25 cellular contexts compared by ENCODE assay signal in the genomic region with DNA sequence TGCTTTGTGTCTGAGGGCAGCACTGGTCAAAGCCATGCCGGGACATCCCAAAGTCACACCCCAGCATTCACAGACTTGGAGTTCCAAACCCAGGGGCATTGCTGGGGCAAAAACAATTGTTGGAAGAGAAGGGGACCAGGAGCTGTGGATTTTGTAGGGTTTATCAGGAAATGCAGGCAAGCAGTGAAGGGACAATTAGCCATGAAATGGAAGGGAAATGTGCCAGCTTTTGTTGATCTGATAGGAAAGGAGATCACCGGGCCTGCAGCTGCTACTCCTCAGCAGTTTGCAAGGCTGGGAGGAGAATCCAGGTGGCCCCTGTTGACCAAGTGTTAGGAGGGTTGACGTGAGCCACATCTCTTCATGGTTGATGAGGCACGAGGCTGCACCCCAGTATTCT. TPM values are rescaled to one million over a fixed set of nuclear protein-coding genes. Genes with fewer than 3 reads are reported as not detected.
DNase-seq lines count a peak whose midpoint lies in the region; ATAC-seq and FAIRE-seq lines count a peak whose summit lies in the region.
"Had no signal": no experiment of that assay in that cellular context is flagged by ENCODE, and none has a peak within 500 bp of the region (broad histone marks: within the 10 kb centered on the region; RNA-seq: fewer than 3 reads in every experiment).

No MANE protein-coding gene starts in this region.

- DNase-seq in NCI-H2107 treated with DMSO at 0.1 percent for 48 hours (lab: John Stamatoyannopoulos, UW; ENCODE audit: unreplicated experiment) (peak; percentile 42), NCI-H2107 (lab: John Stamatoyannopoulos, UW) (no peak), NCI-H1092 treated with DMSO at 0.1 percent for 48 hours (lab: John Stamatoyannopoulos, UW) (peak; percentile 41), small intestine (peak; percentile 22), NCI-H1417 (lab: John Stamatoyannopoulos, UW) (no peak), RCC 7860 (ENCODE audit: low spot score) (no peak)
- DNase-seq in activated T-helper 1 cell treated with anti-CD3 and anti-CD28 coated beads, Interleukin-12 subunit alpha, Interleukin-12 subunit beta, Interleukin-2, Interleukin-4 antibody, amounts not matched to agents 30 ng/mL and 10 ng/mL and 1 ng/mL, durations not matched to agents 14 hours and 24 hours and 36 hours (ENCODE audit: low spot score) = no peak
- DNase-seq: brain microvascular endothelial cell; Calu3; GOT3; islet precursor cell; NCI-H1417 treated with DMSO at 0.1 percent for 48 hours; NCI-H446; Peyer's patch; stimulated activated CD4-positive, alpha-beta T cell treated with anti-CD3 and anti-CD28 coated beads, Interleukin-2, amount 100 ng/mL, for 48 hours; stimulated activated naive CD8-positive, alpha-beta T cell treated with anti-CD3 and anti-CD28 coated beads, Interleukin-15, amount 100 ng/mL, for 72 hours; trophoblast cell had no signal

- intact Hi-C loops in activated T-helper 1 cell treated with anti-CD3 and anti-CD28 coated beads, Interleukin-12 subunit alpha, Interleukin-12 subunit beta, Interleukin-2, Interleukin-4 antibody, amounts not matched to agents 30 ng/mL and 10 ng/mL and 1 ng/mL, durations not matched to agents 14 hours and 24 hours and 36 hours (cut with micrococcal nuclease) = no loop called here

- no peak overlapping the region for H3K27ac Mint-ChIP-seq in activated T-helper 1 cell treated with anti-CD3 and anti-CD28 coated beads, Interleukin-12 subunit alpha, Interleukin-12 subunit beta, Interleukin-2, Interleukin-4 antibody, amounts not matched to agents 30 ng/mL and 10 ng/mL and 1 ng/mL, durations not matched to agents 14 hours and 24 hours and 36 hours
- H3K27ac Mint-ChIP-seq: activated T-helper 17 cell treated with anti-CD3 and anti-CD28 coated beads, Interleukin-2, amount 50 U/mL, for 72 hours; T-helper 2 cell treated with Interferon-gamma antibody and Interleukin-4, amounts not matched to agents 5 μg/mL and 100 μg/mL, for 36 hours had no signal

- H3K4me3 Mint-ChIP-seq in activated T-helper 1 cell treated with anti-CD3 and anti-CD28 coated beads, Interleukin-12 subunit alpha, Interleukin-12 subunit beta, Interleukin-2, Interleukin-4 antibody, amounts not matched to agents 30 ng/mL and 10 ng/mL and 1 ng/mL, durations not matched to agents 14 hours and 24 hours and 36 hours = peak overlapping the region; percentile 22
- H3K4me3 Mint-ChIP-seq: stimulated activated naive CD8-positive, alpha-beta T cell treated with anti-CD3 and anti-CD28 coated beads, Interleukin-15, amount 100 ng/mL, for 72 hours; T-helper 2 cell treated with Interferon-gamma antibody and Interleukin-4, amounts not matched to agents 5 μg/mL and 100 μg/mL, for 36 hours had no signal

- H3K4me1 Mint-ChIP-seq in activated T-helper 1 cell treated with anti-CD3 and anti-CD28 coated beads, Interleukin-12 subunit alpha, Interleukin-12 subunit beta, Interleukin-2, Interleukin-4 antibody, amounts not matched to agents 30 ng/mL and 10 ng/mL and 1 ng/mL, durations not matched to agents 14 hours and 24 hours and 36 hours (ENCODE audit: low read depth) = peaks cover 16% of the 10 kb centered on the region

- 27 to 56% (median 47%) methylated on average over 4 of the region's 4 CpGs for WGBS in small intestine, 3 donors

- H3K27ac ChIP-seq in small intestine (ENCODE audit: low read depth in 1 of 2, low read length in 1 of 2) = no peak overlapping the region
- H3K27ac ChIP-seq: BLaER1, brain microvascular endothelial cell, esophagus muscularis mucosa, Peyer's patch, SK-N-MC had no signal

- peaks cover 0 to 2% of the 10 kb centered on the region in 2 donors for H3K4me1 ChIP-seq in small intestine (ENCODE audit: control insufficient read depth in 2 of 2, insufficient read depth in 1 of 2, low read depth in 1 of 2, low read length in 1 of 2)

- no peaks in the 10 kb centered on the region for H3K9me3 Mint-ChIP-seq in activated T-helper 1 cell treated with anti-CD3 and anti-CD28 coated beads, Interleukin-12 subunit alpha, Interleukin-12 subunit beta, Interleukin-2, Interleukin-4 antibody, amounts not matched to agents 30 ng/mL and 10 ng/mL and 1 ng/mL, durations not matched to agents 14 hours and 24 hours and 36 hours
- H3K9me3 Mint-ChIP-seq: activated T-helper 17 cell treated with anti-CD3 and anti-CD28 coated beads, Interleukin-2, amount 50 U/mL, for 72 hours; natural killer cell treated with Interleukin-12 subunit alpha and Interleukin-12 subunit beta and Interleukin-15 and Interleukin-18, amount 100 ng/mL, for 72 hours; stimulated activated naive CD8-positive, alpha-beta T cell treated with anti-CD3 and anti-CD28 coated beads, Interleukin-15, amount 100 ng/mL, for 72 hours; T-helper 2 cell treated with Interferon-gamma antibody and Interleukin-4, amounts not matched to agents 5 μg/mL and 100 μg/mL, for 36 hours had no signal

- H3K27me3 ChIP-seq in small intestine (ENCODE audit: control insufficient read depth in 2 of 2, insufficient read depth in 2 of 2, low read length in 2 of 2) = no peaks in the 10 kb centered on the region
- H3K27me3 ChIP-seq: BLaER1, brain microvascular endothelial cell, esophagus muscularis mucosa, Peyer's patch had no signal

- H3K36me3 Mint-ChIP-seq in activated T-helper 1 cell treated with anti-CD3 and anti-CD28 coated beads, Interleukin-12 subunit alpha, Interleukin-12 subunit beta, Interleukin-2, Interleukin-4 antibody, amounts not matched to agents 30 ng/mL and 10 ng/mL and 1 ng/mL, durations not matched to agents 14 hours and 24 hours and 36 hours (ENCODE audit: low read depth) = peaks cover 8% of the 10 kb centered on the region
- H3K36me3 Mint-ChIP-seq: natural killer cell treated with Interleukin-12 subunit alpha and Interleukin-12 subunit beta and Interleukin-15 and Interleukin-18, amount 100 ng/mL, for 72 hours had no signal

- FAIRE-seq in small intestine (lab: Jason Lieb, UNC) (no peak), RCC 7860 (lab: Jason Lieb, UNC) (no peak)
- FAIRE-seq: frontal cortex had no signal

- H3K27me3 Mint-ChIP-seq in activated T-helper 1 cell treated with anti-CD3 and anti-CD28 coated beads, Interleukin-12 subunit alpha, Interleukin-12 subunit beta, Interleukin-2, Interleukin-4 antibody, amounts not matched to agents 30 ng/mL and 10 ng/mL and 1 ng/mL, durations not matched to agents 14 hours and 24 hours and 36 hours (ENCODE audit: insufficient read depth) = no peaks in the 10 kb centered on the region
- H3K27me3 Mint-ChIP-seq: activated T-helper 17 cell treated with anti-CD3 and anti-CD28 coated beads, Interleukin-2, amount 50 U/mL, for 72 hours; natural killer cell treated with Interleukin-12 subunit alpha and Interleukin-12 subunit beta and Interleukin-15 and Interleukin-18, amount 100 ng/mL, for 72 hours; stimulated activated naive CD8-positive, alpha-beta T cell treated with anti-CD3 and anti-CD28 coated beads, Interleukin-15, amount 100 ng/mL, for 72 hours had no signal

- H3K9me3 ChIP-seq in small intestine (ENCODE audit: control insufficient read depth, low read depth) = no peaks in the 10 kb centered on the region
- H3K9me3 ChIP-seq: BLaER1, esophagus muscularis mucosa, Peyer's patch had no signal

- no peak overlapping the region for H3K4me3 ChIP-seq in small intestine (ENCODE audit: low read depth in 1 of 2, low read length in 2 of 2)
- H3K4me3 ChIP-seq: BLaER1, esophagus muscularis mucosa, Peyer's patch, SK-N-MC had no signal

- no peak for ATAC-seq in HG03342 (IDR thresholded peaks at IDR 0.05; ENCODE audit: unreplicated experiment)
- ATAC-seq: activated T-helper 17 cell treated with anti-CD3 and anti-CD28 coated beads, Interleukin-2, amount 50 U/mL, for 72 hours; natural killer cell treated with Interleukin-12 subunit alpha and Interleukin-12 subunit beta and Interleukin-15 and Interleukin-18, amount 100 ng/mL, for 72 hours; stimulated activated naive CD8-positive, alpha-beta T cell treated with anti-CD3 and anti-CD28 coated beads, Interleukin-15, amount 100 ng/mL, for 72 hours had no signal

- no peaks in the 10 kb centered on the region for H3K36me3 ChIP-seq in small intestine (ENCODE audit: control insufficient read depth in 2 of 2, insufficient read depth in 2 of 2, low read length in 2 of 2)
- H3K36me3 ChIP-seq: Peyer's patch had no signal

RNA-seq across cellular contexts. Expression of gene BRI3, which starts 2.5 kb away (rescaled TPM):
- total RNA-seq in activated T-helper 1 cell treated with anti-CD3 and anti-CD28 coated beads, Interleukin-12 subunit alpha, Interleukin-12 subunit beta, Interleukin-2, Interleukin-4 antibody, amounts not matched to agents 30 ng/mL and 10 ng/mL and 1 ng/mL, durations not matched to agents 14 hours and 24 hours and 36 hours = 67.1 and 68.3 TPM in 2 replicates
- 100 to 1,000 TPM; 186 to 384 (median 323) TPM for polyA plus RNA-seq in small intestine

RNA-seq across cellular contexts. Expression of gene TECPR1, which starts 26.9 kb away (rescaled TPM):
- total RNA-seq in activated T-helper 1 cell treated with anti-CD3 and anti-CD28 coated beads, Interleukin-12 subunit alpha, Interleukin-12 subunit beta, Interleukin-2, Interleukin-4 antibody, amounts not matched to agents 30 ng/mL and 10 ng/mL and 1 ng/mL, durations not matched to agents 14 hours and 24 hours and 36 hours = 49.1 and 53.6 TPM in 2 replicates
- polyA plus RNA-seq in small intestine = 10 to 100 TPM in 2 of 3 donors, 1 to 10 TPM in 1; 9.2 to 20.6 (median 12.5) TPM

Comparison
In these comparisons a context has a peak if more than half of its experiments do, and no peak if none do; other contexts are left out.
1. DNase-seq: peak in NCI-H2107 treated with DMSO at 0.1 percent for 48 hours (single experiment), NCI-H1092 treated with DMSO at 0.1 percent for 48 hours (single experiment) and small intestine (single experiment); none in NCI-H2107 (single experiment), activated T-helper 1 cell treated with anti-CD3 and anti-CD28 coated beads, Interleukin-12 subunit alpha, Interleukin-12 subunit beta, Interleukin-2, Interleukin-4 antibody, amounts not matched to agents 30 ng/mL and 10 ng/mL and 1 ng/mL, durations not matched to agents 14 hours and 24 hours and 36 hours (single experiment), NCI-H1417 (0 of 3) and RCC 7860 (single experiment).